ENCODE assay signal across 17 cellular contexts in genomic region chr6:148885154-148885870, GRCh38.
DNase-seq lines count a peak whose midpoint lies in the region; ATAC-seq, FAIRE-seq and TF ChIP-seq lines count a peak whose summit lies in the region.
"Had no signal": no experiment of that assay in that cellular context is flagged by ENCODE, and none has a peak within 500 bp of the region (broad histone marks: within the 10 kb centered on the region; RNA-seq: fewer than 3 reads in every experiment).

No MANE protein-coding gene starts in this region.

- H3K23ac ChIP-seq in IMR-90 (ENCODE audit: low read depth, low read length), result peak overlapping the region; percentile 17; the same call in 1 of the 2 replicates

- peak overlapping the region; percentile 77; the same call in 1 of the 2 replicates for H2BK120ac ChIP-seq in IMR-90 (ENCODE audit: low read depth, low read length)

- H4K91ac ChIP-seq in IMR-90 (ENCODE audit: insufficient read depth, low read depth, low read length), result no peak overlapping the region

- peaks cover 11% of the 10 kb centered on the region for H3K4me1 ChIP-seq in IMR-90 (ENCODE audit: control insufficient read depth, insufficient read depth, low read length)
- H3K4me1 ChIP-seq in keratinocyte (ENCODE audit: control insufficient read depth, extremely low read depth, insufficient read depth, low read length), result peaks cover 27% of the 10 kb centered on the region
- H3K4me1 ChIP-seq in HepG2 (ENCODE audit: insufficient read depth, low read length), result peaks cover 3% of the 10 kb centered on the region

- H4K5ac ChIP-seq in IMR-90 (ENCODE audit: low read depth, low read length), result no peak overlapping the region

- H3K27ac ChIP-seq in IMR-90 (ENCODE audit: insufficient read depth, low read length) (no peak overlapping the region), keratinocyte (ENCODE audit: control insufficient read depth, insufficient read depth, low read length) (peak overlapping the region; percentile 84), HepG2 (ENCODE audit: extremely low read length, insufficient read depth, low read length) (no peak overlapping the region)
- H3K27ac ChIP-seq: BLaER1, testis had no signal

- H3K14ac ChIP-seq in IMR-90 (replicated peaks; ENCODE audit: low read depth, low read length), result peak overlapping the region; percentile 71; the same call in 1 of the 2 replicates

- peaks cover 3 to 16% of the 10 kb centered on the region in 2 experiments; a peak in 3 of 4 replicates for H3K79me1 ChIP-seq in IMR-90 (ENCODE audit: low read depth in 1 of 2, low read length in 2 of 2)

- H3K18ac ChIP-seq in IMR-90 (ENCODE audit: low read depth, low read length), result no peak overlapping the region

- H3K9ac ChIP-seq in IMR-90 (ENCODE audit: low read depth, low read length) (no peak overlapping the region), keratinocyte (ENCODE audit: control insufficient read depth, extremely low read depth, insufficient read depth, low read length) (peak overlapping the region; percentile 24), HepG2 (ENCODE audit: insufficient read depth, low read depth, low read length) (no peak overlapping the region)
- H3K9ac ChIP-seq: BLaER1 had no signal

- no peak for TF ChIP-seq RAD21 in IMR-90 (IDR thresholded peaks at IDR 0.05; ENCODE audit: low read length)
- TF ChIP-seq RAD21 in HepG2 (CRISPR knock-in tag; IDR thresholded peaks at IDR 0.05), result no peak

- no peaks in the 10 kb centered on the region for H3K79me2 ChIP-seq in keratinocyte (ENCODE audit: control insufficient read depth, insufficient read depth, low read length)
- H3K79me2 ChIP-seq in HepG2 (ENCODE audit: insufficient read depth, low read length), result no peaks in the 10 kb centered on the region

- no peak overlapping the region for H2AFZ ChIP-seq in IMR-90 (replicated peaks; ENCODE audit: low read length, poor library complexity)
- H2AFZ ChIP-seq in keratinocyte (ENCODE audit: control insufficient read depth, low read length), result peak overlapping the region; percentile 46
- H2AFZ ChIP-seq in HepG2 (ENCODE audit: low read length), result no peak overlapping the region

- H4K8ac ChIP-seq in IMR-90 (ENCODE audit: low read depth in 2 of 2, low read length in 2 of 2), result no peak overlapping the region

- no peak overlapping the region for H2AK9ac ChIP-seq in IMR-90 (replicated peaks; ENCODE audit: low read depth, low read length, poor library complexity)

- H3K56ac ChIP-seq in IMR-90 (ENCODE audit: extremely low read depth, insufficient read depth, low read length), result no peak overlapping the region

- H3K36me3 ChIP-seq in IMR-90 (ENCODE audit: control insufficient read depth, insufficient read depth, low read length) (no peaks in the 10 kb centered on the region), keratinocyte (ENCODE audit: control insufficient read depth in 2 of 2, extremely low read depth in 1 of 2, insufficient read depth in 2 of 2, low read length in 2 of 2) (no peaks in the 10 kb centered on the region), HepG2 (replicated peaks in 1 of 2; ENCODE audit: control insufficient read depth in 1 of 2, insufficient read depth in 2 of 2, low read length in 2 of 2) (no peaks in the 10 kb centered on the region)
- H3K36me3 ChIP-seq: HAP-1 had no signal

- H2BK5ac ChIP-seq in IMR-90 (ENCODE audit: low read depth, low read length, poor library complexity, severe bottlenecking), result peak overlapping the region; percentile 12

- 60% methylated on average over 2 of the region's 6 CpGs; no CpG with 5 or more reads in 1 of the 2 experiments for WGBS in IMR-90 (ENCODE audit: extremely low coverage in 2 of 2, insufficient read length in 1 of 2), 2 experiments
- 12% methylated on average over 6 of the region's 6 CpGs for WGBS in HepG2 (ENCODE audit: low lambda C conversion rate)

- no peak overlapping the region for H3K4me3 ChIP-seq in AG10803 (ENCODE audit: low read length)
- H3K4me3 ChIP-seq in IMR-90 (ENCODE audit: insufficient read depth, low read depth, low read length), result no peak overlapping the region
- H3K4me3 ChIP-seq in keratinocyte (ENCODE audit: control insufficient read depth in 2 of 3, extremely low read depth in 1 of 3, insufficient read depth in 2 of 3, low read depth in 1 of 3, low read length in 3 of 3), result peak overlapping the region in 2 of 3 experiments; percentile 26 to 57
- H3K4me3 ChIP-seq in HepG2 (replicated peaks in 1 of 3; ENCODE audit: insufficient read depth in 1 of 3, low read depth in 2 of 3, low read length in 3 of 3), result no peak overlapping the region
- H3K4me3 ChIP-seq: BLaER1, HAP-1, testis had no signal

- ATAC-seq in IMR-90 (ENCODE audit: low read depth) (peak; percentile 81), left lobe of liver (no peak), HG02973 (IDR thresholded peaks at IDR 0.05; ENCODE audit: unreplicated experiment) (no peak), HepG2 (no peak)
- ATAC-seq: activated CD4-positive, alpha-beta T cell treated with anti-CD3 and anti-CD28 coated beads for 36 hours had no signal

- H2BK15ac ChIP-seq in IMR-90 (ENCODE audit: low read depth, low read length), result 0 out of 3 replicates have a peak overlapping the region, but pooled peaks have one; percentile 69

- FAIRE-seq in keratinocyte (lab: Jason Lieb, UNC) (no peak), GM12891 (lab: Jason Lieb, UNC) (no peak), HepG2 (lab: Jason Lieb, UNC) (no peak)
- FAIRE-seq: GM19239 had no signal

- H3K9me1 ChIP-seq in IMR-90 (ENCODE audit: insufficient read depth, low read length) (peaks cover 16% of the 10 kb centered on the region), keratinocyte (ENCODE audit: control insufficient read depth, extremely low read depth, insufficient read depth, low read length) (no peaks in the 10 kb centered on the region)

- no peak overlapping the region for H2AK5ac ChIP-seq in IMR-90 (ENCODE audit: low read depth, low read length)

- TF ChIP-seq POLR2A in IMR-90 (IDR thresholded peaks at IDR 0.05; ENCODE audit: low read depth, low read length) (no peak), GM12891 (IDR thresholded peaks at IDR 0.05; ENCODE audit: low read depth, low read length) (no peak), HepG2 (IDR thresholded peaks at IDR 0.05; ENCODE audit: insufficient read depth in 1 of 2, low read depth in 2 of 2, low read length in 2 of 2) (no peak)

- peak overlapping the region; percentile 61; the same call in 1 of the 2 replicates for H3K4ac ChIP-seq in IMR-90 (ENCODE audit: low read depth, low read length)

- dilution Hi-C loops in IMR-90 (cut with HindIII; ENCODE audit: low sequenced_read_pairs, unreplicated experiment) (no loop called here), keratinocyte (cut with MboI; ENCODE audit: extremely low pct_ligation_motif_present, low sequenced_read_pairs) (no loop called here)

- no peaks in the 10 kb centered on the region for H3K27me3 ChIP-seq in IMR-90 (ENCODE audit: control insufficient read depth, insufficient read depth, low read length)
- H3K27me3 ChIP-seq in keratinocyte (ENCODE audit: control insufficient read depth, extremely low read depth, insufficient read depth, low read length), result no peaks in the 10 kb centered on the region
- H3K27me3 ChIP-seq in HepG2 (ENCODE audit: control insufficient read depth in 1 of 2, insufficient read depth in 2 of 2, low read length in 2 of 2), result peaks cover 0 to 22% of the 10 kb centered on the region in 2 experiments; a peak in 4 of 5 replicates
- H3K27me3 ChIP-seq: BLaER1, testis had no signal

- H3K9me3 ChIP-seq in IMR-90 (ENCODE audit: control insufficient read depth, insufficient read depth, low read length) (no peaks in the 10 kb centered on the region), keratinocyte (ENCODE audit: control insufficient read depth, low read depth, low read length) (no peaks in the 10 kb centered on the region), HepG2 (ENCODE audit: low read length) (no peaks in the 10 kb centered on the region)
- H3K9me3 ChIP-seq: HAP-1, testis had no signal

- TF ChIP-seq EP300 in HepG2 (IDR thresholded peaks at IDR 0.05; ENCODE audit: low read depth in 2 of 2, low read length in 2 of 2) (no peak), HepG2 (CRISPR knock-in tag; IDR thresholded peaks at IDR 0.05; ENCODE audit: borderline replicate concordance) (no peak)

- BruUV-seq in IMR-90 (replicated peaks; lab: Mats Ljungman, UMichigan) (no TSS peak), HepG2 (replicated peaks; lab: Mats Ljungman, UMichigan) (no TSS peak)

- H2BK20ac ChIP-seq in IMR-90 (ENCODE audit: low read depth, low read length), result peak overlapping the region; percentile 63; the same call in 1 of the 2 replicates

- peak; percentile 41 for DNase-seq in AG10803 (ENCODE audit: low read depth)
- peak; percentile 91 for DNase-seq in IMR-90
- DNase-seq in amniotic stem cell (lab: John Stamatoyannopoulos, UW), result peak; percentile 9
- DNase-seq in keratinocyte (ENCODE audit: low read depth, low spot score), result no peak
- DNase-seq in left lobe of liver (ENCODE audit: low spot score), result no peak
- DNase-seq in GM12891 (ENCODE audit: insufficient read length, low spot score), result no peak
- no peak for DNase-seq in HepG2 (ENCODE audit: low spot score)
- DNase-seq: activated CD4-positive, alpha-beta T cell treated with anti-CD3 and anti-CD28 coated beads for 36 hours; activated effector memory CD4-positive, alpha-beta T cell treated with Interleukin-2 at 50 U/mL for 16 hours; cortex of kidney; Karpas-422; NCI-H526; testis had no signal

- TF ChIP-seq CTCF in AG10803 (conservative IDR thresholded peaks at IDR 0.05; ENCODE audit: low read length) (no peak), IMR-90 (conservative IDR thresholded peaks at IDR 0.05; ENCODE audit: low read depth, low read length) (no peak), keratinocyte (optimal IDR thresholded peaks at IDR 0.05 in 1 of 3, IDR thresholded peaks at IDR 0.05 in 1 of 3, conservative IDR thresholded peaks at IDR 0.05 in 1 of 3; ENCODE audit: extremely low read depth in 1 of 3, insufficient read depth in 2 of 3, low read length in 3 of 3) (no peak), HepG2 (CRISPR knock-in tag; IDR thresholded peaks at IDR 0.05) (no peak)

- H3K4me2 ChIP-seq in IMR-90 (ENCODE audit: low read depth, low read length), result peak overlapping the region; percentile 60
- H3K4me2 ChIP-seq in keratinocyte (ENCODE audit: control insufficient read depth, extremely low read depth, insufficient read depth, low read depth, low read length), result peak overlapping the region; percentile 83
- no peak overlapping the region for H3K4me2 ChIP-seq in HepG2 (ENCODE audit: low read depth, low read length)

- intact Hi-C loops in IMR-90 (cut with micrococcal nuclease), result loop anchor here (5.0 kb wide), 1 partner anchor 52 kb away; no protein-coding TSS in a partner anchor
- intact Hi-C loops in HepG2 (cut with micrococcal nuclease; ENCODE audit: unreplicated experiment), result no loop called here

- POLR2A ChIA-PET in IMR-90 (lab: Charles Lee; ENCODE audit: unreplicated experiment), result interaction anchor here (0.5 kb wide), 1 partner anchor 182 kb away, joined by 4 read pairs; no protein-coding TSS in a partner anchor
- POLR2A ChIA-PET in HepG2 (lab: Yijun Ruan, JAX), result no interaction called here

- in situ Hi-C loops in IMR-90 (cut with MboI; ENCODE audit: low sequenced_read_pairs), result no loop called here
- in situ Hi-C loops in HepG2 (cut with HindIII; ENCODE audit: extremely low pct_ligation_motif_present, low pct_unique_long_range_greater_than_20kb), result no loop called here

- H4K20me1 ChIP-seq in IMR-90 (ENCODE audit: insufficient read depth, low read length) (peaks cover 20% of the 10 kb centered on the region), keratinocyte (ENCODE audit: control insufficient read depth, extremely low read depth, insufficient read depth, low read length) (no peaks in the 10 kb centered on the region), HepG2 (ENCODE audit: insufficient read depth, low read length) (no peaks in the 10 kb centered on the region)
- H4K20me1 ChIP-seq: BLaER1 had no signal

- CTCF ChIA-PET in IMR-90 (lab: Yijun Ruan, JAX) (interaction anchor here (0.6 to 1.1 kb wide), 2 partner anchors 9 to 307 kb away, joined by 3 read pairs; no protein-coding TSS in a partner anchor), HepG2 (lab: Yijun Ruan, JAX; ENCODE audit: low intra/inter-chr PET ratio, low total read pairs) (no interaction called here)

Comparison
In these comparisons a context has a peak if more than half of its experiments do, and no peak if none do; other contexts are left out.
1. DNase-seq: peak in AG10803 (single experiment), IMR-90 (single experiment) and amniotic stem cell (single experiment); none in keratinocyte (single experiment), left lobe of liver (single experiment), GM12891 (single experiment) and HepG2 (single experiment).
2. H3K4me3 ChIP-seq: peak in keratinocyte (2 of 3); none in AG10803 (single experiment), IMR-90 (single experiment) and HepG2 (0 of 3).